Comparison of ENCODE assay signal across 30 cellular contexts in genomic region chr10:29514306-29514705, GRCh38.
"Had no signal": no experiment of that assay in that cellular context is flagged by ENCODE, and none has a peak within 500 bp of the region (broad histone marks: within the 10 kb centered on the region; RNA-seq: fewer than 3 reads in every experiment).

No MANE protein-coding gene starts in this region.

- H3K27me3 ChIP-seq: adrenal gland, body of pancreas, colonic mucosa, esophagus squamous epithelium had no signal

- H3K4me1 ChIP-seq: adrenal gland, colonic mucosa, esophagus squamous epithelium had no signal

- ATAC-seq: activated CD4-positive, alpha-beta T cell treated with anti-CD3 and anti-CD28 coated beads for 36 hours; activated CD8-positive, alpha-beta memory T cell treated with anti-CD3 and anti-CD28 coated beads, Interleukin-2, amount 10 ng/mL, durations not matched to agents 7 days and 5 days; activated CD8-positive, alpha-beta T cell treated with anti-CD3 and anti-CD28 coated beads, Interleukin-2, amount 10 ng/mL, durations not matched to agents 7 days and 5 days; activated naive CD8-positive, alpha-beta T cell treated with anti-CD3 and anti-CD28 coated beads, Interleukin-2, amount 50 U/mL, for 24 hours; body of pancreas; T-helper 17 cell had no signal

- H3K9me3 ChIP-seq: adrenal gland, body of pancreas, colonic mucosa, esophagus squamous epithelium had no signal

- H3K4me3 ChIP-seq: adrenal gland, body of pancreas, colonic mucosa, esophagus squamous epithelium had no signal

- H3K27ac ChIP-seq: adrenal gland, body of pancreas, colonic mucosa, epithelial cell of prostate, esophagus squamous epithelium, WERI-Rb-1 had no signal

- DNase-seq: activated CD4-positive, alpha-beta memory T cell treated with anti-CD3 and anti-CD28 coated beads for 36 hours; activated CD4-positive, alpha-beta T cell treated with anti-CD3 and anti-CD28 coated beads for 36 hours; activated CD4-positive, alpha-beta T cell treated with anti-CD3 and anti-CD28 coated beads, Interleukin-2, amount 10 ng/mL, durations not matched to agents 24 days and 14 days; activated CD4-positive, CD25-positive, alpha-beta regulatory T cell; activated CD4-positive, CD25-positive, alpha-beta regulatory T cell treated with anti-CD3 and anti-CD28 coated beads, Interleukin-2, amount 50 U/mL, for 72 hours; activated CD8-positive, alpha-beta memory T cell treated with anti-CD3 and anti-CD28 coated beads, Interleukin-2, amount 10 ng/mL, durations not matched to agents 7 days and 5 days; activated CD8-positive, alpha-beta memory T cell treated with anti-CD3 and anti-CD28 coated beads, Interleukin-2, amount 50 U/mL, for 4 hours; activated CD8-positive, alpha-beta T cell treated with anti-CD3 and anti-CD28 coated beads, Interleukin-2, amount 10 ng/mL, durations not matched to agents 7 days and 5 days; activated effector memory CD4-positive, alpha-beta T cell treated with anti-CD3 and anti-CD28 coated beads, Interleukin-2, amount 50 U/mL, for 16 hours; activated naive CD4-positive, alpha-beta T cell treated with anti-CD3 and anti-CD28 coated beads for 36 hours; activated naive CD8-positive, alpha-beta T cell treated with anti-CD3 and anti-CD28 coated beads for 36 hours; activated naive CD8-positive, alpha-beta T cell treated with anti-CD3 and anti-CD28 coated beads, Interleukin-2, amount 50 U/mL, for 24 hours; activated T-cell treated with anti-CD3 and anti-CD28 coated beads, Interleukin-2, amount 50 U/mL, for 1 hour; activated T-cell treated with anti-CD3 and anti-CD28 coated beads, Interleukin-2, amount 50 U/mL, for 48 hours; adrenal gland; amygdala; aorta; body of pancreas; central memory CD4-positive, alpha-beta T cell; cerebellar nuclear complex; colonic mucosa; effector CD8-positive, alpha-beta T cell; esophagus squamous epithelium; foreskin melanocyte; glutamatergic neuron; T-helper 1 cell; T-helper 17 cell; T1000; WERI-Rb-1 had no signal

- H3K36me3 ChIP-seq: adrenal gland, colonic mucosa, WERI-Rb-1 had no signal
